29 cellular contexts compared by ENCODE assay signal in genomic region chr11:32817843-32818183, GRCh38. TPM values are rescaled to one million over a fixed set of nuclear protein-coding genes. Genes with fewer than 3 reads are reported as not detected.
"Had no signal": no experiment of that assay in that cellular context is flagged by ENCODE, and none has a peak within 500 bp of the region (broad histone marks: within the 10 kb centered on the region; RNA-seq: fewer than 3 reads in every experiment).

No MANE protein-coding gene starts in this region.

- DNase-seq: activated B cell treated with CpG ODN at 0.5 μM for 24 hours; activated CD4-positive, alpha-beta T cell treated with anti-CD3 and anti-CD28 coated beads, Interleukin-2, amount 10 ng/mL, durations not matched to agents 24 days and 14 days; activated CD8-positive, alpha-beta memory T cell treated with anti-CD3 and anti-CD28 coated beads, Interleukin-2, amount 10 ng/mL, durations not matched to agents 7 days and 5 days; activated CD8-positive, alpha-beta T cell treated with anti-CD3 and anti-CD28 coated beads for 36 hours; activated naive CD4-positive, alpha-beta T cell; adrenal gland; central memory CD4-positive, alpha-beta T cell; dermis blood vessel endothelial cell; effector CD8-positive, alpha-beta T cell; erythroblast; foreskin melanocyte; immature natural killer cell; left lung; naive thymus-derived CD8-positive, alpha-beta T cell; stimulated activated CD4-positive, alpha-beta T cell treated with anti-CD3 and anti-CD28 coated beads, Interleukin-4, amount 100 ng/mL, for 24 hours; stimulated activated naive CD4-positive, alpha-beta T cell treated with Interleukin-2 at 50 U/mL for 16 hours; substantia nigra; T1000; thyroid gland had no signal

- H3K27me3 ChIP-seq: adrenal gland, hepatocyte, left lung, neural progenitor cell, thyroid gland had no signal

- ATAC-seq: activated CD8-positive, alpha-beta memory T cell treated with anti-CD3 and anti-CD28 coated beads, Interleukin-2, amount 10 ng/mL, durations not matched to agents 7 days and 5 days; left lung; naive thymus-derived CD8-positive, alpha-beta T cell had no signal

- H3K27ac Mint-ChIP-seq: activated B cell treated with CpG ODN at 0.5 μM for 24 hours; activated CD4-positive, alpha-beta T cell treated with anti-CD3 and anti-CD28 coated beads, Interleukin-2, amount 10 ng/mL, durations not matched to agents 24 days and 14 days; activated CD8-positive, alpha-beta memory T cell treated with anti-CD3 and anti-CD28 coated beads, Interleukin-2, amount 10 ng/mL, durations not matched to agents 7 days and 5 days; activated CD8-positive, alpha-beta T cell treated with anti-CD3 and anti-CD28 coated beads for 36 hours; immature natural killer cell; mesothelial cell of epicardium; naive thymus-derived CD8-positive, alpha-beta T cell; neural progenitor cell; progenitor cell of endocrine pancreas; T-helper 1 cell treated with Interleukin-12 subunit alpha and Interleukin-12 subunit beta and Interleukin-4 antibody, amounts not matched to agents 30 μg/mL and 1 μg/mL, for 36 hours had no signal

- H3K27ac ChIP-seq: adrenal gland, hepatocyte, left lung, neural progenitor cell, thyroid gland had no signal

- H3K4me1 Mint-ChIP-seq: activated B cell treated with CpG ODN at 0.5 μM for 24 hours, immature natural killer cell, neural progenitor cell had no signal

- H3K4me2 ChIP-seq: hepatocyte, neural progenitor cell had no signal

- H3K9me3 Mint-ChIP-seq: activated B cell treated with CpG ODN at 0.5 μM for 24 hours; activated CD4-positive, alpha-beta T cell treated with anti-CD3 and anti-CD28 coated beads, Interleukin-2, amount 10 ng/mL, durations not matched to agents 24 days and 14 days; activated CD8-positive, alpha-beta T cell treated with anti-CD3 and anti-CD28 coated beads for 36 hours; immature natural killer cell; mesothelial cell of epicardium; neural progenitor cell; T-helper 1 cell treated with Interleukin-12 subunit alpha and Interleukin-12 subunit beta and Interleukin-4 antibody, amounts not matched to agents 30 μg/mL and 1 μg/mL, for 36 hours had no signal

- H3K4me3 ChIP-seq: adrenal gland, hepatocyte, left lung, neural progenitor cell, thyroid gland had no signal

- H3K36me3 ChIP-seq: adrenal gland, left lung, neural progenitor cell, thyroid gland had no signal

- H3K9me3 ChIP-seq: adrenal gland, left lung, thyroid gland had no signal

- H3K4me1 ChIP-seq: adrenal gland, neural progenitor cell, thyroid gland had no signal

- H3K79me2 ChIP-seq: hepatocyte had no signal

- H3K36me3 Mint-ChIP-seq: activated CD8-positive, alpha-beta memory T cell treated with anti-CD3 and anti-CD28 coated beads, Interleukin-2, amount 10 ng/mL, durations not matched to agents 7 days and 5 days; activated naive CD8-positive, alpha-beta T cell; naive thymus-derived CD8-positive, alpha-beta T cell; neural progenitor cell had no signal

- FAIRE-seq: astrocyte had no signal

- H3K27me3 Mint-ChIP-seq: activated B cell treated with CpG ODN at 0.5 μM for 24 hours; activated CD8-positive, alpha-beta T cell treated with anti-CD3 and anti-CD28 coated beads for 36 hours had no signal

- H3K4me3 Mint-ChIP-seq: activated B cell treated with CpG ODN at 0.5 μM for 24 hours; activated CD4-positive, alpha-beta T cell treated with anti-CD3 and anti-CD28 coated beads, Interleukin-2, amount 10 ng/mL, durations not matched to agents 24 days and 14 days; activated CD8-positive, alpha-beta memory T cell treated with anti-CD3 and anti-CD28 coated beads, Interleukin-2, amount 10 ng/mL, durations not matched to agents 7 days and 5 days; activated CD8-positive, alpha-beta T cell treated with anti-CD3 and anti-CD28 coated beads for 36 hours; activated naive CD8-positive, alpha-beta T cell; immature natural killer cell; mesothelial cell of epicardium; naive thymus-derived CD8-positive, alpha-beta T cell; neural progenitor cell; T-helper 1 cell treated with Interleukin-12 subunit alpha and Interleukin-12 subunit beta and Interleukin-4 antibody, amounts not matched to agents 30 μg/mL and 1 μg/mL, for 36 hours had no signal

- H2AFZ ChIP-seq: hepatocyte, neural progenitor cell had no signal

RNA-seq across cellular contexts. Expression of gene PRRG4, which starts 11.9 kb away (rescaled TPM):
- total RNA-seq: naive thymus-derived CD8-positive, alpha-beta T cell; osteocyte had no signal
- polyA plus RNA-seq: immature natural killer cell; naive thymus-derived CD8-positive, alpha-beta T cell had no signal

RNA-seq across cellular contexts. Expression of gene CCDC73, which starts 23.4 kb away (rescaled TPM):
- total RNA-seq: activated CD4-positive, alpha-beta T cell treated with anti-CD3 and anti-CD28 coated beads, Interleukin-2, amount 10 ng/mL, durations not matched to agents 24 days and 14 days; activated CD8-positive, alpha-beta T cell treated with anti-CD3 and anti-CD28 coated beads for 36 hours; astrocyte; dermis blood vessel endothelial cell; kidney epithelial cell; lung microvascular endothelial cell; naive thymus-derived CD8-positive, alpha-beta T cell; osteocyte; progenitor cell of endocrine pancreas had no signal
- polyA plus RNA-seq: hepatocyte; immature natural killer cell; naive thymus-derived CD8-positive, alpha-beta T cell had no signal
